Comparison of ENCODE assay signal across 9 cellular contexts in the genomic region with DNA sequence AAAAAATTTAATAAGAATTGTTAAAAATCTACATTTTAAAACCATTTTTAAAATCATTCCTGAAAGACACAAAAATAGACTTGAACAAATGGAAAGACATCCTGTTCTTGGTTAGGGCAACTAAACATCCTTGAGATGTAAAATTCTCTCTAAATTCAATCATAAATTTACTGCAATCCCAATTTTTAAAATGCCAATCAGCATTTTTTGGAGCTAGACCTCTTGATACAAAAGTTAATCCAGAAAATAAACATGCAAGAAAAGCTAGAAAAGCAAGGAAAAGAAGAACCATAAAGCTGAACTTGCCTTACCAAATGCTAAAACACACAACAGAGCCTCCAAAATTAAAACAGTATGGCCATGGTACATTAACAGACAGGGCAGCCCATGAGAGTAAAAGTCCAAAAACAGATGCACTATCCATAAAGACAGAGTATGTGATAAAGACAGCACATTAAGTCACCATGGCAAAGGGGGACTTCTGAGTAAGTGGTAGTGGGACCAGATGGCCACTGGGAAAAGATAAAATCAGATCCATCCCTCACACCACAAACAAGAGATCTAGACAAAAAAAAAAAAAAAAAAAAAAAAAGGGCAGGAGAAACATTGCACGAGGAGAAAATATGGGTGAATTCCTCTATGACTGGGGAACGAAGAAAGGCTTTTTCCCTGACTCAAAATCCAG.
"Had no signal": no experiment of that assay in that cellular context is flagged by ENCODE, and none has a peak within 500 bp of the region (broad histone marks: within the 10 kb centered on the region; RNA-seq: fewer than 3 reads in every experiment).

No MANE protein-coding gene starts in this region.

- H3K4me2 ChIP-seq: KMS-11 had no signal

- H3K9ac ChIP-seq: GM23248, KMS-11 had no signal

- DNase-seq: GM23248, GOT3, HCEC 1CT, IMR-90, KBM-7 had no signal

- H2AFZ ChIP-seq: GM23248 had no signal

- FAIRE-seq: H54 had no signal

- H3K27ac ChIP-seq: GM23248, HL-60, KMS-11 had no signal

- H3K4me3 ChIP-seq: GM23248 had no signal

- H3K4me3 Mint-ChIP-seq: H9 had no signal

- H3K27ac Mint-ChIP-seq: H9 had no signal
